ENCODE assay signal across 37 cellular contexts in genomic region chr11:5504403-5504891, GRCh38. TPM values are rescaled to one million over a fixed set of nuclear protein-coding genes. Genes with fewer than 3 reads are reported as not detected.
"Had no signal": no experiment of that assay in that cellular context is flagged by ENCODE, and none has a peak within 500 bp of the region (broad histone marks: within the 10 kb centered on the region; RNA-seq: fewer than 3 reads in every experiment).

No MANE protein-coding gene starts in this region.

- H3K4me2 ChIP-seq: hepatocyte, neural progenitor cell had no signal

- H3K36me3 ChIP-seq: ascending aorta, cardiac muscle cell, gastroesophageal sphincter, neural progenitor cell, right lobe of liver, thoracic aorta had no signal

- H3K9me3 ChIP-seq: ascending aorta, gastroesophageal sphincter, right lobe of liver, thoracic aorta had no signal

- H3K4me3 ChIP-seq: ascending aorta, cardiac muscle cell, coronary artery, dorsolateral prefrontal cortex, gastroesophageal sphincter, hepatocyte, neural progenitor cell, right lobe of liver, thoracic aorta had no signal

- DNase-seq: activated CD4-positive, alpha-beta memory T cell treated with anti-CD3 and anti-CD28 coated beads for 36 hours; activated CD4-positive, alpha-beta T cell treated with anti-CD3 and anti-CD28 coated beads, Interleukin-2, amount 10 ng/mL, durations not matched to agents 24 days and 14 days; activated CD8-positive, alpha-beta memory T cell treated with anti-CD3 and anti-CD28 coated beads, Interleukin-2, amount 50 U/mL, for 4 hours; activated gamma-delta T cell; activated naive CD4-positive, alpha-beta T cell treated with anti-CD3 and anti-CD28 coated beads, Interleukin-2, amount 10 ng/mL, durations not matched to agents 7 days and 5 days; activated naive CD8-positive, alpha-beta T cell treated with anti-CD3 and anti-CD28 coated beads, Interleukin-2, amount 10 ng/mL, durations not matched to agents 7 days and 5 days; activated T-cell treated with anti-CD3 and anti-CD28 coated beads, Interleukin-2, amount 50 U/mL, for 24 hours; dorsolateral prefrontal cortex; effector memory CD4-positive, alpha-beta T cell; erythroblast; islet precursor cell; left colon; midbrain; naive thymus-derived CD4-positive, alpha-beta T cell; occipital lobe; right lobe of liver; stimulated activated CD4-positive, alpha-beta T cell treated with anti-CD3 and anti-CD28 coated beads, Interleukin-12 subunit alpha, Interleukin-12 subunit beta, amount 100 ng/mL, for 4 hours; stimulated activated CD4-positive, alpha-beta T cell treated with anti-CD3 and anti-CD28 coated beads, Interleukin-4, amount 100 ng/mL, for 1 hour; T-helper 1 cell; trophoblast cell had no signal

- H3K27ac ChIP-seq: ascending aorta, cardiac muscle cell, coronary artery, dorsolateral prefrontal cortex, gastroesophageal sphincter, hepatocyte, neural progenitor cell, parathyroid adenoma, right lobe of liver, thoracic aorta, VCaP had no signal

- H2AFZ ChIP-seq: hepatocyte, neural progenitor cell, parathyroid adenoma had no signal

- H3K27me3 ChIP-seq: ascending aorta, cardiac muscle cell, gastroesophageal sphincter, hepatocyte, neural progenitor cell, right lobe of liver had no signal

- H3K79me2 ChIP-seq: hepatocyte, parathyroid adenoma had no signal

- H3K4me1 ChIP-seq: ascending aorta, gastroesophageal sphincter, neural progenitor cell, parathyroid adenoma, right lobe of liver had no signal

RNA-seq across cellular contexts. Expression of gene UBQLN3, which starts 5.3 kb away (rescaled TPM):
- total RNA-seq: activated CD4-positive, alpha-beta memory T cell treated with anti-CD3 and anti-CD28 coated beads for 36 hours; activated CD4-positive, alpha-beta T cell treated with anti-CD3 and anti-CD28 coated beads, Interleukin-2, amount 10 ng/mL, durations not matched to agents 24 days and 14 days; activated CD8-positive, alpha-beta memory T cell treated with anti-CD3 and anti-CD28 coated beads for 36 hours; ascending aorta; left colon; occipital lobe; pulmonary artery endothelial cell had no signal

RNA-seq across cellular contexts. Expression of gene UBQLNL, which starts 12.1 kb away (rescaled TPM):
- total RNA-seq: activated CD4-positive, alpha-beta T cell treated with anti-CD3 and anti-CD28 coated beads, Interleukin-2, amount 10 ng/mL, durations not matched to agents 24 days and 14 days; ascending aorta; occipital lobe; pulmonary artery endothelial cell had no signal

RNA-seq across cellular contexts. Expression of gene OR52D1, which starts 16.0 kb away (rescaled TPM):
- total RNA-seq: activated CD4-positive, alpha-beta memory T cell treated with anti-CD3 and anti-CD28 coated beads for 36 hours; activated CD4-positive, alpha-beta T cell treated with anti-CD3 and anti-CD28 coated beads, Interleukin-2, amount 10 ng/mL, durations not matched to agents 24 days and 14 days; activated CD8-positive, alpha-beta memory T cell treated with anti-CD3 and anti-CD28 coated beads for 36 hours; activated naive CD8-positive, alpha-beta T cell treated with anti-CD3 and anti-CD28 coated beads, Interleukin-2, amount 10 ng/mL, durations not matched to agents 7 days and 5 days; ascending aorta; cardiac muscle cell; cerebellum; fibroblast of lung; fibroblast of villous mesenchyme; gastroesophageal sphincter; hepatocyte; left colon; lower leg skin; naive thymus-derived CD4-positive, alpha-beta T cell; occipital lobe; pulmonary artery endothelial cell; right lobe of liver; skeletal muscle tissue; subcutaneous adipose tissue; thoracic aorta had no signal

RNA-seq across cellular contexts. Expression of gene OR52H1, which starts 43.9 kb away (rescaled TPM):
- total RNA-seq: activated CD4-positive, alpha-beta memory T cell treated with anti-CD3 and anti-CD28 coated beads for 36 hours; activated CD4-positive, alpha-beta T cell treated with anti-CD3 and anti-CD28 coated beads, Interleukin-2, amount 10 ng/mL, durations not matched to agents 24 days and 14 days; activated CD8-positive, alpha-beta memory T cell treated with anti-CD3 and anti-CD28 coated beads for 36 hours; activated naive CD8-positive, alpha-beta T cell treated with anti-CD3 and anti-CD28 coated beads, Interleukin-2, amount 10 ng/mL, durations not matched to agents 7 days and 5 days; ascending aorta; hepatocyte; lower leg skin; pulmonary artery endothelial cell; subcutaneous adipose tissue had no signal

RNA-seq across cellular contexts. Expression of gene OR51I2, which starts 55.3 kb away (rescaled TPM):
- total RNA-seq: activated CD4-positive, alpha-beta memory T cell treated with anti-CD3 and anti-CD28 coated beads for 36 hours; activated CD4-positive, alpha-beta T cell treated with anti-CD3 and anti-CD28 coated beads, Interleukin-2, amount 10 ng/mL, durations not matched to agents 24 days and 14 days; activated CD8-positive, alpha-beta memory T cell treated with anti-CD3 and anti-CD28 coated beads for 36 hours; activated naive CD8-positive, alpha-beta T cell treated with anti-CD3 and anti-CD28 coated beads, Interleukin-2, amount 10 ng/mL, durations not matched to agents 7 days and 5 days; ascending aorta; cardiac muscle cell; cerebellum; dorsolateral prefrontal cortex; fibroblast of villous mesenchyme; gastroesophageal sphincter; hepatocyte; left colon; lower leg skin; naive thymus-derived CD4-positive, alpha-beta T cell; occipital lobe; pulmonary artery endothelial cell; right lobe of liver; skeletal muscle tissue; subcutaneous adipose tissue; thoracic aorta had no signal
